Comparison of ENCODE assay signal across 1 cellular context in genomic region chr2:212979799-212980198, GRCh38.
TF ChIP-seq lines count a peak whose summit lies in the region.

No MANE protein-coding gene starts in this region.

TF ChIP-seq in GM23338, 12 proteins besides CTCF, POLR2A, EP300 and RAD21 (continued from another document):
- TF ChIP-seq ZNF462 (CRISPR knock-in tag; IDR thresholded peaks at IDR 0.05) = no peak
- no peak for TF ChIP-seq JUNB (IDR thresholded peaks at IDR 0.05; ENCODE audit: unreplicated experiment)
- no peak for TF ChIP-seq ZNF114 (CRISPR knock-in tag; IDR thresholded peaks at IDR 0.05)
TF ChIP-seq in GM23338: peak in this region for 0.
